In the genomic region with DNA sequence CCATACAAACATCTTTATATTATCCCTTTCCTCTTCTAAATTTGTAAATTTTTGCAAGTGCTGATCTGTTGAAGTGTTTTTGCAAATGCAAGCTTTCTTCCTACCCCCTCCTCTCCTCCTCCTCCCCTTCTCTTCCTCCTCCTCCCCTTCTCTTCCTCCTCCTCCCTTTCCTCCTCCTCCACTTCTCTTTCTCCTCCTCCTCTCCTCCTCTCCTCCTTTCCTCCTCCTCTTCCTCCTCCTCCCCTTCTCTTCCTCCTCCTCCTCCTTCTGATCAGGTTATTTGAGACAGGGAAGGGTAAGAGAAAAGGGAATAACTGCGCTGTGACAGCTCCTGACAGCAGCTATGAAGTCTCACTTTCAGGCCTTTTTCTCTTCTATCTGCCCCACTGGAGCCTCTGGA, we compare ENCODE assay signal across 3 cellular contexts.
A peak's percentile ranks its signal among the peaks of the same experiment; 100 is the strongest.
TF ChIP-seq lines count a peak whose summit lies in the region.

No MANE protein-coding gene starts in this region.

TF ChIP-seq in HepG2, 621 proteins besides CTCF, POLR2A, EP300 and RAD21:
- TF ChIP-seq ETV5 (CRISPR knock-in tag; IDR thresholded peaks at IDR 0.05; ENCODE audit: borderline replicate concordance), result no peak
- TF ChIP-seq HNRNPK (IDR thresholded peaks at IDR 0.05; ENCODE audit: low read depth, low read length, poor library complexity, severe bottlenecking), result peak; percentile 41
- peak; percentile 68 for TF ChIP-seq PCBP2 (optimal IDR thresholded peaks at IDR 0.05; ENCODE audit: low read depth, low read length, poor library complexity, severe bottlenecking)
- 0 out of 2 replicates have a peak, but pooled peaks have one; percentile 37 for TF ChIP-seq PCBP1 (IDR thresholded peaks at IDR 0.05; ENCODE audit: borderline replicate concordance, low read depth, low read length)
TF ChIP-seq in HepG2: peak in this region for 3.

TF ChIP-seq in K562, 482 proteins besides CTCF, POLR2A, EP300 and RAD21 (continues in another document):
- TF ChIP-seq CBX2 (IDR thresholded peaks at IDR 0.05; ENCODE audit: insufficient read depth, low read length, poor library complexity, severe bottlenecking) (no peak), ZNF263 (CRISPR knock-in tag; IDR thresholded peaks at IDR 0.05; ENCODE audit: borderline replicate concordance) (peak; percentile 77), CREB3L1 (IDR thresholded peaks at IDR 0.05; ENCODE audit: borderline replicate concordance, low read depth) (no peak), PPARD (CRISPR knock-in tag; IDR thresholded peaks at IDR 0.05) (no peak), PCBP2 (IDR thresholded peaks at IDR 0.05; ENCODE audit: low read depth, low read length, poor library complexity, severe bottlenecking) (peak; percentile 46), PREB (CRISPR knock-in tag; IDR thresholded peaks at IDR 0.05) (no peak), NCOA4 (IDR thresholded peaks at IDR 0.05; ENCODE audit: partially characterized antibody) (no peak), SREBF1 (IDR thresholded peaks at IDR 0.05; ENCODE audit: borderline replicate concordance, low read depth, low read length) (no peak), SMAD4 (CRISPR knock-in tag; conservative IDR thresholded peaks at IDR 0.05) (no peak)
- TF ChIP-seq, protein P1, sequence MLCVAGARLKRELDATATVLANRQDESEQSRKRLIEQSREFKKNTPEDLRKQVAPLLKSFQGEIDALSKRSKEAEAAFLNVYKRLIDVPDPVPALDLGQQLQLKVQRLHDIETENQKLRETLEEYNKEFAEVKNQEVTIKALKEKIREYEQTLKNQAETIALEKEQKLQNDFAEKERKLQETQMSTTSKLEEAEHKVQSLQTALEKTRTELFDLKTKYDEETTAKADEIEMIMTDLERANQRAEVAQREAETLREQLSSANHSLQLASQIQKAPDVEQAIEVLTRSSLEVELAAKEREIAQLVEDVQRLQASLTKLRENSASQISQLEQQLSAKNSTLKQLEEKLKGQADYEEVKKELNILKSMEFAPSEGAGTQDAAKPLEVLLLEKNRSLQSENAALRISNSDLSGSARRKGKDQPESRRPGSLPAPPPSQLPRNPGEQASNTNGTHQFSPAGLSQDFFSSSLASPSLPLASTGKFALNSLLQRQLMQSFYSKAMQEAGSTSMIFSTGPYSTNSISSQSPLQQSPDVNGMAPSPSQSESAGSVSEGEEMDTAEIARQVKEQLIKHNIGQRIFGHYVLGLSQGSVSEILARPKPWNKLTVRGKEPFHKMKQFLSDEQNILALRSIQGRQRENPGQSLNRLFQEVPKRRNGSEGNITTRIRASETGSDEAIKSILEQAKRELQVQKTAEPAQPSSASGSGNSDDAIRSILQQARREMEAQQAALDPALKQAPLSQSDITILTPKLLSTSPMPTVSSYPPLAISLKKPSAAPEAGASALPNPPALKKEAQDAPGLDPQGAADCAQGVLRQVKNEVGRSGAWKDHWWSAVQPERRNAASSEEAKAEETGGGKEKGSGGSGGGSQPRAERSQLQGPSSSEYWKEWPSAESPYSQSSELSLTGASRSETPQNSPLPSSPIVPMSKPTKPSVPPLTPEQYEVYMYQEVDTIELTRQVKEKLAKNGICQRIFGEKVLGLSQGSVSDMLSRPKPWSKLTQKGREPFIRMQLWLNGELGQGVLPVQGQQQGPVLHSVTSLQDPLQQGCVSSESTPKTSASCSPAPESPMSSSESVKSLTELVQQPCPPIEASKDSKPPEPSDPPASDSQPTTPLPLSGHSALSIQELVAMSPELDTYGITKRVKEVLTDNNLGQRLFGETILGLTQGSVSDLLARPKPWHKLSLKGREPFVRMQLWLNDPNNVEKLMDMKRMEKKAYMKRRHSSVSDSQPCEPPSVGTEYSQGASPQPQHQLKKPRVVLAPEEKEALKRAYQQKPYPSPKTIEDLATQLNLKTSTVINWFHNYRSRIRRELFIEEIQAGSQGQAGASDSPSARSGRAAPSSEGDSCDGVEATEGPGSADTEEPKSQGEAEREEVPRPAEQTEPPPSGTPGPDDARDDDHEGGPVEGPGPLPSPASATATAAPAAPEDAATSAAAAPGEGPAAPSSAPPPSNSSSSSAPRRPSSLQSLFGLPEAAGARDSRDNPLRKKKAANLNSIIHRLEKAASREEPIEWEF (CRISPR knock-in tag; IDR thresholded peaks at IDR 0.05), result no peak
- TF ChIP-seq, protein P2, sequence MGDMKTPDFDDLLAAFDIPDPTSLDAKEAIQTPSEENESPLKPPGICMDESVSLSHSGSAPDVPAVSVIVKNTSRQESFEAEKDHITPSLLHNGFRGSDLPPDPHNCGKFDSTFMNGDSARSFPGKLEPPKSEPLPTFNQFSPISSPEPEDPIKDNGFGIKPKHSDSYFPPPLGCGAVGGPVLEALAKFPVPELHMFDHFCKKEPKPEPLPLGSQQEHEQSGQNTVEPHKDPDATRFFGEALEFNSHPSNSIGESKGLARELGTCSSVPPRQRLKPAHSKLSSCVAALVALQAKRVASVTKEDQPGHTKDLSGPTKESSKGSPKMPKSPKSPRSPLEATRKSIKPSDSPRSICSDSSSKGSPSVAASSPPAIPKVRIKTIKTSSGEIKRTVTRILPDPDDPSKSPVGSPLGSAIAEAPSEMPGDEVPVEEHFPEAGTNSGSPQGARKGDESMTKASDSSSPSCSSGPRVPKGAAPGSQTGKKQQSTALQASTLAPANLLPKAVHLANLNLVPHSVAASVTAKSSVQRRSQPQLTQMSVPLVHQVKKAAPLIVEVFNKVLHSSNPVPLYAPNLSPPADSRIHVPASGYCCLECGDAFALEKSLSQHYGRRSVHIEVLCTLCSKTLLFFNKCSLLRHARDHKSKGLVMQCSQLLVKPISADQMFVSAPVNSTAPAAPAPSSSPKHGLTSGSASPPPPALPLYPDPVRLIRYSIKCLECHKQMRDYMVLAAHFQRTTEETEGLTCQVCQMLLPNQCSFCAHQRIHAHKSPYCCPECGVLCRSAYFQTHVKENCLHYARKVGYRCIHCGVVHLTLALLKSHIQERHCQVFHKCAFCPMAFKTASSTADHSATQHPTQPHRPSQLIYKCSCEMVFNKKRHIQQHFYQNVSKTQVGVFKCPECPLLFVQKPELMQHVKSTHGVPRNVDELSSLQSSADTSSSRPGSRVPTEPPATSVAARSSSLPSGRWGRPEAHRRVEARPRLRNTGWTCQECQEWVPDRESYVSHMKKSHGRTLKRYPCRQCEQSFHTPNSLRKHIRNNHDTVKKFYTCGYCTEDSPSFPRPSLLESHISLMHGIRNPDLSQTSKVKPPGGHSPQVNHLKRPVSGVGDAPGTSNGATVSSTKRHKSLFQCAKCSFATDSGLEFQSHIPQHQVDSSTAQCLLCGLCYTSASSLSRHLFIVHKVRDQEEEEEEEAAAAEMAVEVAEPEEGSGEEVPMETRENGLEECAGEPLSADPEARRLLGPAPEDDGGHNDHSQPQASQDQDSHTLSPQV (IDR thresholded peaks at IDR 0.05), result no peak

TF ChIP-seq in SK-N-SH treated with all-trans-retinoic acid at 6 μM for 48 hours, 23 proteins besides CTCF, POLR2A, EP300 and RAD21:
- TF ChIP-seq TOX (CRISPR knock-in tag; IDR thresholded peaks at IDR 0.05; ENCODE audit: borderline replicate concordance) (no peak), ZNF565 (CRISPR knock-in tag; conservative IDR thresholded peaks at IDR 0.05; ENCODE audit: low read depth) (no peak), ZFP3 (CRISPR knock-in tag; IDR thresholded peaks at IDR 0.05) (no peak), RARB (CRISPR knock-in tag; IDR thresholded peaks at IDR 0.05) (no peak), ISL1 (CRISPR knock-in tag; IDR thresholded peaks at IDR 0.05) (no peak), ZNF8 (CRISPR knock-in tag; IDR thresholded peaks at IDR 0.05) (no peak), GLIS3 (CRISPR knock-in tag; IDR thresholded peaks at IDR 0.05) (no peak), TSHZ2 (CRISPR knock-in tag; IDR thresholded peaks at IDR 0.05) (no peak)
- TF ChIP-seq, protein P3, sequence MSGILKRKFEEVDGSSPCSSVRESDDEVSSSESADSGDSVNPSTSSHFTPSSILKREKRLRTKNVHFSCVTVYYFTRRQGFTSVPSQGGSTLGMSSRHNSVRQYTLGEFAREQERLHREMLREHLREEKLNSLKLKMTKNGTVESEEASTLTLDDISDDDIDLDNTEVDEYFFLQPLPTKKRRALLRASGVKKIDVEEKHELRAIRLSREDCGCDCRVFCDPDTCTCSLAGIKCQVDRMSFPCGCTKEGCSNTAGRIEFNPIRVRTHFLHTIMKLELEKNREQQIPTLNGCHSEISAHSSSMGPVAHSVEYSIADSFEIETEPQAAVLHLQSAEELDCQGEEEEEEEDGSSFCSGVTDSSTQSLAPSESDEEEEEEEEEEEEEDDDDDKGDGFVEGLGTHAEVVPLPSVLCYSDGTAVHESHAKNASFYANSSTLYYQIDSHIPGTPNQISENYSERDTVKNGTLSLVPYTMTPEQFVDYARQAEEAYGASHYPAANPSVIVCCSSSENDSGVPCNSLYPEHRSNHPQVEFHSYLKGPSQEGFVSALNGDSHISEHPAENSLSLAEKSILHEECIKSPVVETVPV (CRISPR knock-in tag; IDR thresholded peaks at IDR 0.05), result no peak
